In the genomic region with DNA sequence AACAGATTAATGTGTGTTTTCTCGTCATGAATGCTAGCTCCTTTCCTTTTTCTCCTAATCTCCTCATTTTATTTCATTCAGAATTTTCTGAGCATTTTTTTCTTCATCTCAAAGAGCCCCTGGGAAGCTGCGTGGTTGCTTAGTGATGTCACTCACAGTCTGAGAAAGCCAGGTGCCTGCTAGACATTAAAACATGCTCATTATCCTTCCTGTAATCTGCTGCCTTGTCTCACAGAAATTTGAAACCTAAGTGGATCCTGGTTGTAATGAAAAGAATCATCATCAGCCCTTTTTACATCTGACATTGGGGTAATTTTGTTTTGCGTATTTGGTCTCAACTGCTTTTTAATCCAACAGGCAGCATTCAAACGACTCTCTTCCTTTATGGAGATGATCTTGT, we compare ENCODE assay signal across 2 cellular contexts.
TF ChIP-seq lines count a peak whose summit lies in the region.

No MANE protein-coding gene starts in this region.

TF ChIP-seq in SK-N-SH, 30 proteins besides CTCF, POLR2A, EP300 and RAD21:
- no peak for TF ChIP-seq EZH2phosphoT487 (IDR thresholded peaks at IDR 0.05; ENCODE audit: borderline replicate concordance, low read depth)
- peak; percentile 36; the same call in 1 of the 2 replicates for TF ChIP-seq GATA2 (CRISPR knock-in tag; IDR thresholded peaks at IDR 0.05)

TF ChIP-seq in SK-N-SH treated with all-trans-retinoic acid at 6 μM for 48 hours, 23 proteins besides CTCF, POLR2A, EP300 and RAD21:
- no peak for TF ChIP-seq TCF4 (CRISPR knock-in tag; IDR thresholded peaks at IDR 0.05; ENCODE audit: borderline replicate concordance)
- no peak for TF ChIP-seq RARB (CRISPR knock-in tag; IDR thresholded peaks at IDR 0.05)
- TF ChIP-seq ZNF565 (CRISPR knock-in tag; conservative IDR thresholded peaks at IDR 0.05; ENCODE audit: low read depth) = no peak
- TF ChIP-seq TOX (CRISPR knock-in tag; IDR thresholded peaks at IDR 0.05; ENCODE audit: borderline replicate concordance) = no peak
- no peak for TF ChIP-seq ZNF8 (CRISPR knock-in tag; IDR thresholded peaks at IDR 0.05)
- TF ChIP-seq ISL1 (CRISPR knock-in tag; IDR thresholded peaks at IDR 0.05) = no peak
- TF ChIP-seq, protein P1, sequence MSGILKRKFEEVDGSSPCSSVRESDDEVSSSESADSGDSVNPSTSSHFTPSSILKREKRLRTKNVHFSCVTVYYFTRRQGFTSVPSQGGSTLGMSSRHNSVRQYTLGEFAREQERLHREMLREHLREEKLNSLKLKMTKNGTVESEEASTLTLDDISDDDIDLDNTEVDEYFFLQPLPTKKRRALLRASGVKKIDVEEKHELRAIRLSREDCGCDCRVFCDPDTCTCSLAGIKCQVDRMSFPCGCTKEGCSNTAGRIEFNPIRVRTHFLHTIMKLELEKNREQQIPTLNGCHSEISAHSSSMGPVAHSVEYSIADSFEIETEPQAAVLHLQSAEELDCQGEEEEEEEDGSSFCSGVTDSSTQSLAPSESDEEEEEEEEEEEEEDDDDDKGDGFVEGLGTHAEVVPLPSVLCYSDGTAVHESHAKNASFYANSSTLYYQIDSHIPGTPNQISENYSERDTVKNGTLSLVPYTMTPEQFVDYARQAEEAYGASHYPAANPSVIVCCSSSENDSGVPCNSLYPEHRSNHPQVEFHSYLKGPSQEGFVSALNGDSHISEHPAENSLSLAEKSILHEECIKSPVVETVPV (CRISPR knock-in tag; IDR thresholded peaks at IDR 0.05) = no peak
- no peak for TF ChIP-seq GLIS3 (CRISPR knock-in tag; IDR thresholded peaks at IDR 0.05)
- TF ChIP-seq, protein P2, sequence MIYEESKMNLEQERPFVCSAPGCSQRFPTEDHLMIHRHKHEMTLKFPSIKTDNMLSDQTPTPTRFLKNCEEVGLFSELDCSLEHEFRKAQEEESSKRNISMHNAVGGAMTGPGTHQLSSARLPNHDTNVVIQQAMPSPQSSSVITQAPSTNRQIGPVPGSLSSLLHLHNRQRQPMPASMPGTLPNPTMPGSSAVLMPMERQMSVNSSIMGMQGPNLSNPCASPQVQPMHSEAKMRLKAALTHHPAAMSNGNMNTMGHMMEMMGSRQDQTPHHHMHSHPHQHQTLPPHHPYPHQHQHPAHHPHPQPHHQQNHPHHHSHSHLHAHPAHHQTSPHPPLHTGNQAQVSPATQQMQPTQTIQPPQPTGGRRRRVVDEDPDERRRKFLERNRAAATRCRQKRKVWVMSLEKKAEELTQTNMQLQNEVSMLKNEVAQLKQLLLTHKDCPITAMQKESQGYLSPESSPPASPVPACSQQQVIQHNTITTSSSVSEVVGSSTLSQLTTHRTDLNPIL (CRISPR knock-in tag; IDR thresholded peaks at IDR 0.05; ENCODE audit: low read depth) = no peak
- no peak for TF ChIP-seq ZC3H10 (CRISPR knock-in tag; IDR thresholded peaks at IDR 0.05)
- no peak for TF ChIP-seq ZFP3 (CRISPR knock-in tag; IDR thresholded peaks at IDR 0.05)
- TF ChIP-seq, protein P3, sequence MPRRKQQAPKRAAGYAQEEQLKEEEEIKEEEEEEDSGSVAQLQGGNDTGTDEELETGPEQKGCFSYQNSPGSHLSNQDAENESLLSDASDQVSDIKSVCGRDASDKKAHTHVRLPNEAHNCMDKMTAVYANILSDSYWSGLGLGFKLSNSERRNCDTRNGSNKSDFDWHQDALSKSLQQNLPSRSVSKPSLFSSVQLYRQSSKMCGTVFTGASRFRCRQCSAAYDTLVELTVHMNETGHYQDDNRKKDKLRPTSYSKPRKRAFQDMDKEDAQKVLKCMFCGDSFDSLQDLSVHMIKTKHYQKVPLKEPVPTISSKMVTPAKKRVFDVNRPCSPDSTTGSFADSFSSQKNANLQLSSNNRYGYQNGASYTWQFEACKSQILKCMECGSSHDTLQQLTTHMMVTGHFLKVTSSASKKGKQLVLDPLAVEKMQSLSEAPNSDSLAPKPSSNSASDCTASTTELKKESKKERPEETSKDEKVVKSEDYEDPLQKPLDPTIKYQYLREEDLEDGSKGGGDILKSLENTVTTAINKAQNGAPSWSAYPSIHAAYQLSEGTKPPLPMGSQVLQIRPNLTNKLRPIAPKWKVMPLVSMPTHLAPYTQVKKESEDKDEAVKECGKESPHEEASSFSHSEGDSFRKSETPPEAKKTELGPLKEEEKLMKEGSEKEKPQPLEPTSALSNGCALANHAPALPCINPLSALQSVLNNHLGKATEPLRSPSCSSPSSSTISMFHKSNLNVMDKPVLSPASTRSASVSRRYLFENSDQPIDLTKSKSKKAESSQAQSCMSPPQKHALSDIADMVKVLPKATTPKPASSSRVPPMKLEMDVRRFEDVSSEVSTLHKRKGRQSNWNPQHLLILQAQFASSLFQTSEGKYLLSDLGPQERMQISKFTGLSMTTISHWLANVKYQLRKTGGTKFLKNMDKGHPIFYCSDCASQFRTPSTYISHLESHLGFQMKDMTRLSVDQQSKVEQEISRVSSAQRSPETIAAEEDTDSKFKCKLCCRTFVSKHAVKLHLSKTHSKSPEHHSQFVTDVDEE (CRISPR knock-in tag; IDR thresholded peaks at IDR 0.05) = no peak
- TF ChIP-seq PPARA (CRISPR knock-in tag; IDR thresholded peaks at IDR 0.05; ENCODE audit: borderline replicate concordance) = no peak
- no peak for TF ChIP-seq OSR1 (CRISPR knock-in tag; IDR thresholded peaks at IDR 0.05)
- TF ChIP-seq, protein P4, sequence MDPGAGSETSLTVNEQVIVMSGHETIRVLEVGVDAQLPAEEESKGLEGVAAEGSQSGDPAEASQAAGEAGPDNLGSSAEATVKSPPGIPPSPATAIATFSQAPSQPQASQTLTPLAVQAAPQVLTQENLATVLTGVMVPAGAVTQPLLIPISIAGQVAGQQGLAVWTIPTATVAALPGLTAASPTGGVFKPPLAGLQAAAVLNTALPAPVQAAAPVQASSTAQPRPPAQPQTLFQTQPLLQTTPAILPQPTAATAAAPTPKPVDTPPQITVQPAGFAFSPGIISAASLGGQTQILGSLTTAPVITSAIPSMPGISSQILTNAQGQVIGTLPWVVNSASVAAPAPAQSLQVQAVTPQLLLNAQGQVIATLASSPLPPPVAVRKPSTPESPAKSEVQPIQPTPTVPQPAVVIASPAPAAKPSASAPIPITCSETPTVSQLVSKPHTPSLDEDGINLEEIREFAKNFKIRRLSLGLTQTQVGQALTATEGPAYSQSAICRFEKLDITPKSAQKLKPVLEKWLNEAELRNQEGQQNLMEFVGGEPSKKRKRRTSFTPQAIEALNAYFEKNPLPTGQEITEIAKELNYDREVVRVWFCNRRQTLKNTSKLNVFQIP (CRISPR knock-in tag; IDR thresholded peaks at IDR 0.05; ENCODE audit: borderline replicate concordance, low read depth) = no peak
- TF ChIP-seq SNAI2 (CRISPR knock-in tag; IDR thresholded peaks at IDR 0.05) = no peak
- no peak for TF ChIP-seq ZNF70 (CRISPR knock-in tag; IDR thresholded peaks at IDR 0.05)
- TF ChIP-seq, protein P5, sequence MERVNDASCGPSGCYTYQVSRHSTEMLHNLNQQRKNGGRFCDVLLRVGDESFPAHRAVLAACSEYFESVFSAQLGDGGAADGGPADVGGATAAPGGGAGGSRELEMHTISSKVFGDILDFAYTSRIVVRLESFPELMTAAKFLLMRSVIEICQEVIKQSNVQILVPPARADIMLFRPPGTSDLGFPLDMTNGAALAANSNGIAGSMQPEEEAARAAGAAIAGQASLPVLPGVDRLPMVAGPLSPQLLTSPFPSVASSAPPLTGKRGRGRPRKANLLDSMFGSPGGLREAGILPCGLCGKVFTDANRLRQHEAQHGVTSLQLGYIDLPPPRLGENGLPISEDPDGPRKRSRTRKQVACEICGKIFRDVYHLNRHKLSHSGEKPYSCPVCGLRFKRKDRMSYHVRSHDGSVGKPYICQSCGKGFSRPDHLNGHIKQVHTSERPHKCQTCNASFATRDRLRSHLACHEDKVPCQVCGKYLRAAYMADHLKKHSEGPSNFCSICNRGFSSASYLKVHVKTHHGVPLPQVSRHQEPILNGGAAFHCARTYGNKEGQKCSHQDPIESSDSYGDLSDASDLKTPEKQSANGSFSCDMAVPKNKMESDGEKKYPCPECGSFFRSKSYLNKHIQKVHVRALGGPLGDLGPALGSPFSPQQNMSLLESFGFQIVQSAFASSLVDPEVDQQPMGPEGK (CRISPR knock-in tag; IDR thresholded peaks at IDR 0.05; ENCODE audit: borderline replicate concordance) = no peak
